In the genomic region with DNA sequence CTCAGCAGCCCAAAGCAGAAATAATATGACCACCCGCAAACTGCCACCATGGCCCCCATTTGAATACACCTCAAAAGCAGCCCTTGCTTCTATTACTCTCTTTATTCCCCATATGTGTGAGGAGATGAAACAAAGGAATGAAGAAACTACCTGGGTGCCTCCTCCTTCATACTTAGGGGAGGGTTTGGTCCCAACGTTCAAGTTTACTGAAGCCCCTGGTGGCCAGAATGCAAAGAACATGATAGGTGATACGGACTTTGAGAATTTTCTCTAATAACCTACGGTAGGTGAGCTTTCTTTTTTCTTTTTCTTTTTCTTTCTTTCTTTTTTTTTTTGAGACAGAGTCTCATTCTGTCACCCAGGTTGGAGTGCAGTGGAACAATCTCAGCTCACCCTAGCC, we compare ENCODE assay signal across 1 cellular context.
TF ChIP-seq lines count a peak whose summit lies in the region.

No MANE protein-coding gene starts in this region.

TF ChIP-seq in GM12878, 131 proteins besides CTCF, POLR2A, EP300 and RAD21 (continued from another document):
- TF ChIP-seq, protein P1, sequence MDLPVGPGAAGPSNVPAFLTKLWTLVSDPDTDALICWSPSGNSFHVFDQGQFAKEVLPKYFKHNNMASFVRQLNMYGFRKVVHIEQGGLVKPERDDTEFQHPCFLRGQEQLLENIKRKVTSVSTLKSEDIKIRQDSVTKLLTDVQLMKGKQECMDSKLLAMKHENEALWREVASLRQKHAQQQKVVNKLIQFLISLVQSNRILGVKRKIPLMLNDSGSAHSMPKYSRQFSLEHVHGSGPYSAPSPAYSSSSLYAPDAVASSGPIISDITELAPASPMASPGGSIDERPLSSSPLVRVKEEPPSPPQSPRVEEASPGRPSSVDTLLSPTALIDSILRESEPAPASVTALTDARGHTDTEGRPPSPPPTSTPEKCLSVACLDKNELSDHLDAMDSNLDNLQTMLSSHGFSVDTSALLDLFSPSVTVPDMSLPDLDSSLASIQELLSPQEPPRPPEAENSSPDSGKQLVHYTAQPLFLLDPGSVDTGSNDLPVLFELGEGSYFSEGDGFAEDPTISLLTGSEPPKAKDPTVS (IDR thresholded peaks at IDR 0.05; ENCODE audit: low read depth, low read length) = no peak
- TF ChIP-seq MTA2 (IDR thresholded peaks at IDR 0.05; ENCODE audit: low read depth) (no peak), FOXM1 (IDR thresholded peaks at IDR 0.05; ENCODE audit: low read depth, low read length) (no peak), ZZZ3 (IDR thresholded peaks at IDR 0.05; ENCODE audit: control insufficient read depth, insufficient read length, low read depth) (no peak)
